In the genomic region with DNA sequence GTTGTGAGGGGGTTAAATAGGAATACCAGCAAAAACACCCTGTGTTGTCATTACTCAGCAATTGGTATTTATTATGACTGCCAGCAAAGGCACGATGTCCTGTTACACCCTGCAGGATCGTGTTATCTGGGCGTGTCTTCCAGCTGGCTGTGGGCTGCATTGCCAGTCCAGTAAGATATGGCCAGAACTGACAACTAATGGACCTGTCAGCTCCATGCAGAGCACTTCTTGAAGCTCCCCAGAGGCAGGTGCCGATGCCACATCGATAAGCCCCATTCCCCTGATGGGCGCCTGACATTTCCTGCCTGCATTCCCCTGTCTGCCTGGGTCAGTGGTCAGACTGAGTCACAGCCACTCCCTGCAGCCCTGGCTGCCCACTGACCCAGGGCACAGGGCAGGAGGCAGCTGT, we compare ENCODE assay signal across 12 cellular contexts.
DNase-seq lines count a peak whose midpoint lies in the region; ATAC-seq and TF ChIP-seq lines count a peak whose summit lies in the region.
"Had no signal": no experiment of that assay in that cellular context is flagged by ENCODE, and none has a peak within 500 bp of the region (broad histone marks: within the 10 kb centered on the region; RNA-seq: fewer than 3 reads in every experiment).

No MANE protein-coding gene starts in this region.

- H3K4me3 Mint-ChIP-seq in chondrocyte (ENCODE audit: unreplicated experiment), result no peak overlapping the region
- H3K4me3 Mint-ChIP-seq: CD4-positive, alpha-beta memory T cell; naive B cell had no signal

- peaks cover 0 to 60% of the 10 kb centered on the region in 2 donors for H3K27me3 ChIP-seq in left lung

- POLR2A ChIA-PET in GM10248 (lab: Yijun Ruan, JAX), result no interaction called here

- H3K36me3 ChIP-seq in left lung (no peaks in the 10 kb centered on the region), mucosa of descending colon (ENCODE audit: low read depth) (no peaks in the 10 kb centered on the region)

- H3K27ac Mint-ChIP-seq in chondrocyte (ENCODE audit: unreplicated experiment), result peak overlapping the region; percentile 67
- H3K27ac Mint-ChIP-seq: CD4-positive, alpha-beta memory T cell had no signal

- H3K9me3 ChIP-seq in left lung (no peaks in the 10 kb centered on the region), mucosa of descending colon (no peaks in the 10 kb centered on the region)

- H3K36me3 Mint-ChIP-seq in chondrocyte (ENCODE audit: low read depth), result no peaks in the 10 kb centered on the region
- H3K36me3 Mint-ChIP-seq: CD4-positive, alpha-beta memory T cell had no signal

- H3K4me1 ChIP-seq in left lung, result no peaks in the 10 kb centered on the region
- H3K4me1 ChIP-seq in mucosa of descending colon (ENCODE audit: low read depth), result no peaks in the 10 kb centered on the region

- peak; percentile 28 for DNase-seq in AG08396 (ENCODE audit: low spot score)
- DNase-seq in HUDEP-2 (lab: John Stamatoyannopoulos, UW; ENCODE audit: unreplicated experiment in 76 of 76), result peak in 67 of 76 experiments; percentile 4 to 83 (median 43)
- peak; percentile 40 for DNase-seq in chondrocyte (ENCODE audit: low spot score)
- DNase-seq in left lung, result no peak
- DNase-seq in Kasumi-1 (lab: John Stamatoyannopoulos, UW), result no peak
- no peak for DNase-seq in GM10248 (ENCODE audit: extremely low spot score)
- no peak for DNase-seq in mucosa of descending colon
- DNase-seq: CD4-positive, alpha-beta memory T cell; naive B cell had no signal

- H3K4me3 ChIP-seq in left lung (no peak overlapping the region), mucosa of descending colon (no peak overlapping the region)
- H3K4me3 ChIP-seq: GM12878 had no signal

- intact Hi-C loops in left lung (cut with DNase I) (no loop called here), mucosa of descending colon (cut with DNase I, micrococcal nuclease) (no loop called here)

- ATAC-seq in left lung (peak; percentile 38), HG03196 (IDR thresholded peaks at IDR 0.05; ENCODE audit: unreplicated experiment) (no peak), mucosa of descending colon (no peak)
- ATAC-seq: GM12878 had no signal

- no peak for TF ChIP-seq CTCF in chondrocyte (IDR thresholded peaks at IDR 0.05)
- no peak for TF ChIP-seq CTCF in left lung (IDR thresholded peaks at IDR 0.05)
- TF ChIP-seq CTCF in GM10248 (IDR thresholded peaks at IDR 0.05; ENCODE audit: control extremely low read depth, extremely low read depth, low read depth, missing control alignments), result no peak
- TF ChIP-seq CTCF in mucosa of descending colon (IDR thresholded peaks at IDR 0.05), result no peak

- H3K9me3 Mint-ChIP-seq in chondrocyte (ENCODE audit: low read depth), result no peaks in the 10 kb centered on the region

- peaks cover 31% of the 10 kb centered on the region for H3K4me1 Mint-ChIP-seq in chondrocyte (ENCODE audit: low read depth)
- H3K4me1 Mint-ChIP-seq: CD4-positive, alpha-beta memory T cell had no signal

- CTCF ChIA-PET in GM10248 (lab: Yijun Ruan, JAX), result interaction anchor here (1.4 kb wide), 1 partner anchor 9 kb away, joined by 3 read pairs; no protein-coding TSS in a partner anchor

- H3K27ac ChIP-seq in left lung, result no peak overlapping the region
- H3K27ac ChIP-seq: KMS-11 had no signal

- H3K27me3 Mint-ChIP-seq in chondrocyte (ENCODE audit: low read depth), result peaks cover 4% of the 10 kb centered on the region

Comparison
In these comparisons a context has a peak if more than half of its experiments do, and no peak if none do; other contexts are left out.
1. DNase-seq: peak in AG08396 (single experiment), HUDEP-2 (67 of 76) and chondrocyte (single experiment); none in left lung (0 of 2), Kasumi-1 (0 of 2), GM10248 (single experiment) and mucosa of descending colon (0 of 3).